In the genomic region with DNA sequence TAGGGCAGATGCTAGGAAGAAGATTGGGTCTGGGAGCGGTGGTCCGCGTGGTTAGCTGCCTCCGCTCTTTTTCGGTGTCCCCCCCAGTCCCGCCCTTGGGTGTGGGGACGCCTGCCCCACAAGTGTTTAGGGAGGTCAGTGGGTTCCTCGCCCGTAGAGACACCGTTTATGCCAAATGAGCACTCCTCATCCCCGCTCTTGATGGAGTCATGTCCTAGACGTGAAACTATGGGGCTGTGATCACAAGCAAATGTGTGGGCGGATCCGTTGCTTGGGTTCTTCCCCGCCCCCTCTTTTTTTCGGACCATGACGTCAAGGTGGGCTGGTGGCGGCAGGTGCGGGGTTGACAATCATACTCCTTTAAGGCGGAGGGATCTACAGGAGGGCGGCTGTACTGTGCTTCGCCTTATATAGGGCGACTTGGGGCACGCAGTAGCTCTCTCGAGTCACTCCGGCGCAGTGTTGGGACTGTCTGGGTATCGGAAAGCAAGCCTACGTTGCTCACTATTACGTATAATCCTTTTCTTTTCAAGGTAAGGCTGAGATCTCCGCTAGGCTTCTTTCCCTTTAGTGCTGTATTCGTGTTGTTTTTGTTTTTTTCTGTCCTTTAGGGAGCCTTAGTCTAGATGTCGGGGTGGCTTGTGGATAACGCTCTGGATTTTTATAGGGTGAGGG, we compare ENCODE assay signal across 8 cellular contexts. TPM values are rescaled to one million over a fixed set of nuclear protein-coding genes. Genes with fewer than 3 reads are reported as not detected.
DNase-seq lines count a peak whose midpoint lies in the region; ATAC-seq and TF ChIP-seq lines count a peak whose summit lies in the region.

A gene (plus strand): TSS at position 439 of the 675 bp plus-strand sequence. CDS start 1,529 bp downstream, outside the sequence.

- peak; percentile 78 for ATAC-seq in activated T-helper 17 cell treated with anti-CD3 and anti-CD28 coated beads, Interleukin-2, amount 50 U/mL, for 72 hours (replicated peaks)
- peak; percentile 76 to 93 (median 81) for ATAC-seq in natural killer cell

- H3K27me3 Mint-ChIP-seq in activated T-helper 17 cell treated with anti-CD3 and anti-CD28 coated beads, Interleukin-2, amount 50 U/mL, for 72 hours = no peaks in the 10 kb centered on the region
- no peaks in the 10 kb centered on the region for H3K27me3 Mint-ChIP-seq in natural killer cell (ENCODE audit: low read depth in 2 of 2)

- DNase-seq in EL (peak; percentile 98), GOT3 (lab: John Stamatoyannopoulos, UW) (peak; percentile 64), LHCN-M2 (ENCODE audit: low read depth) (peak; percentile 97), RPMI7951 (ENCODE audit: low read depth) (peak; percentile 98), fibroblast of mammary gland (ENCODE audit: low read depth) (peak; percentile 97), natural killer cell (peak; percentile 90)
- peak; percentile 92 to 97 (median 96) for DNase-seq in stimulated activated naive CD4-positive, alpha-beta T cell (lab: John Stamatoyannopoulos, UW)

- H3K27ac Mint-ChIP-seq in activated T-helper 17 cell treated with anti-CD3 and anti-CD28 coated beads, Interleukin-2, amount 50 U/mL, for 72 hours = peak within 1 kb of the TSS; percentile 99
- peak within 1 kb of the TSS; percentile 99 for H3K27ac Mint-ChIP-seq in natural killer cell

- intact Hi-C loops in natural killer cell (cut with micrococcal nuclease) = loop anchor here (1.0 to 5.0 kb wide), 4 partner anchors 9 to 1074 kb away; a partner anchor contains a TSS

- H3K36me3 Mint-ChIP-seq in activated T-helper 17 cell treated with anti-CD3 and anti-CD28 coated beads, Interleukin-2, amount 50 U/mL, for 72 hours (ENCODE audit: low read depth) = peaks cover 55% of the 10 kb centered on the region
- peaks cover 18% of the 10 kb centered on the region for H3K36me3 Mint-ChIP-seq in natural killer cell

- H3K4me3 ChIP-seq in fibroblast of mammary gland (ENCODE audit: control insufficient read depth, low read depth, low read length) = peak within 1 kb of the TSS; percentile 100

- H3K4me1 Mint-ChIP-seq in activated T-helper 17 cell treated with anti-CD3 and anti-CD28 coated beads, Interleukin-2, amount 50 U/mL, for 72 hours = peaks cover 32% of the 10 kb centered on the region
- H3K4me1 Mint-ChIP-seq in natural killer cell = peaks cover 38 to 46% of the 10 kb centered on the region in 2 donors

- peak within 1 kb of the TSS; percentile 87 for H3K4me3 Mint-ChIP-seq in activated T-helper 17 cell treated with anti-CD3 and anti-CD28 coated beads, Interleukin-2, amount 50 U/mL, for 72 hours
- H3K4me3 Mint-ChIP-seq in natural killer cell = peak within 1 kb of the TSS; percentile 100

- H3K9me3 Mint-ChIP-seq in activated T-helper 17 cell treated with anti-CD3 and anti-CD28 coated beads, Interleukin-2, amount 50 U/mL, for 72 hours = no peaks in the 10 kb centered on the region
- H3K9me3 Mint-ChIP-seq in natural killer cell = no peaks in the 10 kb centered on the region

- TF ChIP-seq CTCF in fibroblast of mammary gland (conservative IDR thresholded peaks at IDR 0.05; ENCODE audit: control insufficient read depth, insufficient read depth, low read depth, low read length) (no peak), natural killer cell (IDR thresholded peaks at IDR 0.05) (no peak)

RNA-seq across cellular contexts. Expression of the gene that starts here (rescaled TPM):
- 1,077 and 1,155 TPM in 2 replicates for total RNA-seq in LHCN-M2 (2014; rRNA removed)
- 622 TPM for polyA plus RNA-seq in LHCN-M2 (2012)
- total RNA-seq in RPMI7951 (2014; rRNA removed; shearing (Covaris generic)) = 984 and 1,201 TPM in 2 replicates
- total RNA-seq in activated T-helper 17 cell treated with anti-CD3 and anti-CD28 coated beads, Interleukin-2, amount 50 U/mL, for 72 hours = 1,000 to 10,000 TPM; 1,019 to 1,822 TPM
- 100 to 1,000 TPM; 256 to 372 (median 308) TPM for total RNA-seq in natural killer cell

Comparison
In these comparisons a context has a peak if more than half of its experiments do, and no peak if none do; other contexts are left out.
1. Peak in every context shown above with its lines: DNase-seq, ATAC-seq and H3K4me3 ChIP-seq.